ENCODE assay signal across 20 cellular contexts in genomic region chr1:157277281-157277680, GRCh38.
A peak's percentile ranks its signal among the peaks of the same experiment; 100 is the strongest.
DNase-seq lines count a peak whose midpoint lies in the region; ATAC-seq, FAIRE-seq and TF ChIP-seq lines count a peak whose summit lies in the region.
"Had no signal": no experiment of that assay in that cellular context is flagged by ENCODE, and none has a peak within 500 bp of the region (broad histone marks: within the 10 kb centered on the region; RNA-seq: fewer than 3 reads in every experiment).

No MANE protein-coding gene starts in this region.

- DNase-seq in K562 (ENCODE audit: extremely low read depth in 1 of 4, low spot score in 3 of 4) (no peak), endodermal cell (peak; percentile 29), osteocyte (ENCODE audit: extremely low spot score, unreplicated experiment) (peak; percentile 59), superior temporal gyrus (ENCODE audit: extremely low spot score) (no peak), LoVo (ENCODE audit: low spot score) (no peak)
- DNase-seq: Caco-2; CD4-positive, CD25-positive, alpha-beta regulatory T cell; CD8-positive, alpha-beta T cell; DMS153; DND-41; H9; HFFc6 had no signal

- H2AFZ ChIP-seq in K562 (ENCODE audit: low read depth, low read length) = no peak overlapping the region

- H3K4me1 ChIP-seq in K562 (replicated peaks in 1 of 2; ENCODE audit: control insufficient read depth in 2 of 2, insufficient read depth in 2 of 2, low read length in 2 of 2) (peaks cover 27 to 73% of the 10 kb centered on the region in 2 experiments), endodermal cell (ENCODE audit: control insufficient read depth, insufficient read depth, low read length) (no peaks in the 10 kb centered on the region)

- no peak for FAIRE-seq in K562 (lab: Jason Lieb, UNC)
- FAIRE-seq: A204.1, G401.6, GM12892 had no signal

- no peak overlapping the region for H3K4me3 ChIP-seq in K562
- no peak overlapping the region for H3K4me3 ChIP-seq in endodermal cell (ENCODE audit: low read length)
- H3K4me3 ChIP-seq: BLaER1 had no signal

- H3K4me3 Mint-ChIP-seq in endodermal cell (no peak overlapping the region), osteocyte (ENCODE audit: unreplicated experiment) (no peak overlapping the region)
- H3K4me3 Mint-ChIP-seq: B cell; CD4-positive, CD25-positive, alpha-beta regulatory T cell; CD8-positive, alpha-beta T cell; H9; HFFc6 had no signal

- H3K36me3 Mint-ChIP-seq in endodermal cell (ENCODE audit: low read depth) (no peaks in the 10 kb centered on the region), osteocyte (ENCODE audit: unreplicated experiment) (no peaks in the 10 kb centered on the region)
- H3K36me3 Mint-ChIP-seq: CD4-positive, CD25-positive, alpha-beta regulatory T cell; CD8-positive, alpha-beta T cell had no signal

- H3K4me1 Mint-ChIP-seq in endodermal cell (peaks cover 15% of the 10 kb centered on the region), osteocyte (ENCODE audit: unreplicated experiment) (no peaks in the 10 kb centered on the region)
- H3K4me1 Mint-ChIP-seq: B cell; CD4-positive, CD25-positive, alpha-beta regulatory T cell had no signal

- POLR2A ChIA-PET in K562 (lab: Yijun Ruan, JAX) = interaction anchor here (1.2 kb wide), 2 partner anchors 8 to 21 kb away, joined by 3 to 5 read pairs; no protein-coding TSS in a partner anchor

- H3K79me2 ChIP-seq in K562 (ENCODE audit: control insufficient read depth, insufficient read depth, low read length) = 0 out of 3 replicates have a peak, but pooled peaks cover 4% of the 10 kb centered on the region

- H3K27me3 ChIP-seq in K562 (ENCODE audit: control insufficient read depth in 2 of 2, insufficient read depth in 2 of 2, low read length in 2 of 2) (no peaks in the 10 kb centered on the region), endodermal cell (ENCODE audit: control insufficient read depth, insufficient read depth, low read length, poor library complexity, severe bottlenecking) (no peaks in the 10 kb centered on the region)
- H3K27me3 ChIP-seq: BLaER1 had no signal

- TF ChIP-seq RAD21 in K562 (CRISPR knock-in tag; conservative IDR thresholded peaks at IDR 0.05 in 1 of 2, IDR thresholded peaks at IDR 0.05 in 1 of 2) = no peak

- H3K4me2 ChIP-seq in K562 (ENCODE audit: insufficient read depth, low read length) = peak overlapping the region; percentile 87; the same call in 1 of the 2 replicates
- H3K4me2 ChIP-seq: BLaER1 had no signal

- H3K9me3 ChIP-seq in K562 (replicated peaks; ENCODE audit: control insufficient read depth, insufficient read depth, low read depth, low read length) (no peaks in the 10 kb centered on the region), endodermal cell (ENCODE audit: control insufficient read depth, low read length) (no peaks in the 10 kb centered on the region)
- H3K9me3 ChIP-seq: BLaER1, Caco-2 had no signal

- H3K27me3 Mint-ChIP-seq in endodermal cell (ENCODE audit: insufficient read depth) (peaks cover 6% of the 10 kb centered on the region), osteocyte (ENCODE audit: unreplicated experiment) (peaks cover 2% of the 10 kb centered on the region)

- H3K27ac Mint-ChIP-seq in endodermal cell (no peak overlapping the region), osteocyte (ENCODE audit: unreplicated experiment) (no peak overlapping the region)
- H3K27ac Mint-ChIP-seq: B cell; CD4-positive, CD25-positive, alpha-beta regulatory T cell; CD8-positive, alpha-beta T cell; H9; HFFc6 had no signal

- H3K9ac ChIP-seq in K562 (ENCODE audit: insufficient read depth in 1 of 2, low read depth in 2 of 2, low read length in 2 of 2) (no peak overlapping the region), endodermal cell (ENCODE audit: extremely low read depth, low read length, poor library complexity, severe bottlenecking) (no peak overlapping the region)
- H3K9ac ChIP-seq: BLaER1 had no signal

- in situ Hi-C loops in K562 (cut with MboI) = no loop called here

- CTCF ChIA-PET in K562 (lab: Yijun Ruan, JAX; ENCODE audit: low intra/inter-chr PET ratio) = no interaction called here

- ATAC-seq in K562 (no peak), HG03095 (IDR thresholded peaks at IDR 0.05; ENCODE audit: unreplicated experiment) (no peak)
- ATAC-seq: CD8-positive, alpha-beta T cell; HCT116 had no signal

- intact Hi-C loops in K562 (cut with micrococcal nuclease) = no loop called here

- H3K9me1 ChIP-seq in K562 (ENCODE audit: control insufficient read depth, insufficient read depth, low read length) = no peaks in the 10 kb centered on the region

- TF ChIP-seq POLR2A in K562 (conservative IDR thresholded peaks at IDR 0.05) = no peak

- no peak for TF ChIP-seq EP300 in K562 (IDR thresholded peaks at IDR 0.05; ENCODE audit: low read length)

- no peaks in the 10 kb centered on the region for H3K36me3 ChIP-seq in K562 (ENCODE audit: control insufficient read depth, insufficient read depth, low read length)
- no peaks in the 10 kb centered on the region for H3K36me3 ChIP-seq in endodermal cell (ENCODE audit: control insufficient read depth, insufficient read depth, low read length)
- H3K36me3 ChIP-seq: BLaER1 had no signal

- H3K9me3 Mint-ChIP-seq in endodermal cell = no peaks in the 10 kb centered on the region
- H3K9me3 Mint-ChIP-seq in osteocyte (ENCODE audit: unreplicated experiment) = no peaks in the 10 kb centered on the region
- H3K9me3 Mint-ChIP-seq: CD4-positive, CD25-positive, alpha-beta regulatory T cell; CD8-positive, alpha-beta T cell; H9; HFFc6 had no signal

- 94% methylated on average over 10 of the region's 10 CpGs for WGBS in K562 (ENCODE audit: insufficient coverage, low coverage, missing lambda C conversion rate)
- 94 to 95% methylated on average over 9 to 10 of the region's 10 CpGs for WGBS in endodermal cell (ENCODE audit: insufficient coverage in 1 of 2, insufficient read length in 1 of 2), 2 experiments

- BruUV-seq in K562 (replicated peaks; lab: Mats Ljungman, UMichigan) = no TSS peak

- TF ChIP-seq CTCF in K562 (IDR thresholded peaks at IDR 0.05 in 2 of 3, conservative IDR thresholded peaks at IDR 0.05 in 1 of 3; ENCODE audit: insufficient read depth in 2 of 3, low read depth in 1 of 3, low read length in 3 of 3) (no peak), endodermal cell (conservative IDR thresholded peaks at IDR 0.05) (no peak), osteocyte (IDR thresholded peaks at IDR 0.05) (no peak)

- no peaks in the 10 kb centered on the region for H4K20me1 ChIP-seq in K562 (replicated peaks; ENCODE audit: control insufficient read depth, insufficient read depth, low read length)
- H4K20me1 ChIP-seq: BLaER1 had no signal

- no peak overlapping the region for H3K27ac ChIP-seq in K562 (ENCODE audit: extremely low read depth, low read depth, low read length)
- no peak overlapping the region for H3K27ac ChIP-seq in endodermal cell (ENCODE audit: low read depth, low read length)
- H3K27ac ChIP-seq: BLaER1, C4-2B had no signal

TF ChIP-seq in K562, 482 proteins besides CTCF, POLR2A, EP300 and RAD21 (continues in another document):
- TF ChIP-seq ZNF143 (CRISPR knock-in tag; IDR thresholded peaks at IDR 0.05) (no peak), KLF10 (CRISPR knock-in tag; IDR thresholded peaks at IDR 0.05) (no peak), HIVEP1 (CRISPR knock-in tag; IDR thresholded peaks at IDR 0.05) (no peak), VEZF1 (CRISPR knock-in tag; IDR thresholded peaks at IDR 0.05) (no peak), PRDM10 (IDR thresholded peaks at IDR 0.05; ENCODE audit: partially characterized antibody) (no peak), ZNF165 (CRISPR knock-in tag; IDR thresholded peaks at IDR 0.05; ENCODE audit: borderline replicate concordance) (no peak)

Comparison
In these comparisons a context has a peak if more than half of its experiments do, and no peak if none do; other contexts are left out.
1. DNase-seq: peak in endodermal cell (single experiment) and osteocyte (single experiment); none in K562 (0 of 4), superior temporal gyrus (single experiment) and LoVo (single experiment).